Comparison of ENCODE assay signal across 8 cellular contexts in the genomic region with DNA sequence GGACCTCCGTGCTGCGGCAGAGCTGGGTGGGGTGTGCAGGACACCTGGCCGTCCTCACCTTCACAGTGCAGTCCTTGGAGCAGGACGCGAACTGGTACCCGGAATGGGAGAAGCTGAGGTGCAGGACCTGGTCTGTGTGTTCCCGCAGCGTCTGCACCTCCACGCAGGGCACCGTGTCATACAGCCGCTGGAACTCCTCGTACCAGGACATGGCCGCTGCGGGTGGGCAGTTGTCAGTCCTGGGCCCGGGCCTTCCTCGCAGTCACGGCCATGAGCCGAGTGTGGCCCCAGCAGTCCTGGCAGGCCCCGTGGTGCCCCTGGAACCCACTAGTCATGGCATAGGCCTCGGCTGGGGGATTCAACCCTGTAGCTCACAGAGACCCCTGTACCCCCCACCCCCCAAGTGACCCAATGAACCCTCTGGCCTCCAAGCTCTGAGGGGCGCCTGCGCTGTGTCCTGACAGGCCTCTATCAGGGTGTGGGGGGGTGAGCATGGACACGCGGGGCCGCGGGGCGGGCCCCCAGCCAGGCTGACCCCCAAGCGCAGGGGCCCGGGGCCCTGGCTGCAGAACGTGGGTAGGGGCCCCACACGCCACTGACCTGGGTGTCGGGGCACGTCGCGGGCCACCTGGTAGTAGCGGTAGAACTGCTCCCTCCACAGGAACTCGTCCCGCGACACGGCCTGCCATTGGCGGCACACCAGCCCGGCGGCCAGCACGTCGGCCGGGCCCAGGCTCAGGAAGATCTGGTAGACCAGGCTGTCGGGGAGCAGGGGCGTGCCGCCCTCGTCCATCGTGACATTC. TPM values are rescaled to one million over a fixed set of nuclear protein-coding genes. Genes with fewer than 3 reads are reported as not detected.
DNase-seq lines count a peak whose midpoint lies in the region; ATAC-seq and TF ChIP-seq lines count a peak whose summit lies in the region.

No MANE protein-coding gene starts in this region.

- H3K79me2 ChIP-seq in GM23338 (replicated peaks; ENCODE audit: insufficient read depth): 0 out of 2 replicates have a peak, but pooled peaks cover 5% of the 10 kb centered on the region

- no peaks in the 10 kb centered on the region; the same call in 1 of the 2 replicates for H4K20me1 ChIP-seq in GM23338 (replicated peaks; ENCODE audit: insufficient read depth)

- H3K9me3 Mint-ChIP-seq in GM23338 (no peaks in the 10 kb centered on the region), immature natural killer cell (no peaks in the 10 kb centered on the region)

- H3K36me3 ChIP-seq in GM23338 (ENCODE audit: insufficient read depth): no peaks in the 10 kb centered on the region

- peaks cover 10% of the 10 kb centered on the region for H3K27me3 Mint-ChIP-seq in GM23338 (ENCODE audit: insufficient read depth, low read depth, poor library complexity)
- peaks cover 8 to 12% (median 8%) of the 10 kb centered on the region in 3 donors for H3K27me3 Mint-ChIP-seq in immature natural killer cell (ENCODE audit: low read depth in 3 of 3)

- H3K4me1 Mint-ChIP-seq in GM23338 (peaks cover 10% of the 10 kb centered on the region), immature natural killer cell (peaks cover 16 to 27% of the 10 kb centered on the region in 2 donors)

- peak overlapping the region; percentile 88 for H3K4me3 ChIP-seq in GM23338

- peak; percentile 16 for ATAC-seq in GM23338

- peak overlapping the region; percentile 75 for H3K4me3 Mint-ChIP-seq in GM23338
- peak overlapping the region; percentile 71 to 84 (median 77) for H3K4me3 Mint-ChIP-seq in immature natural killer cell

- no peak overlapping the region for H2AFZ ChIP-seq in GM23338

- H3K27ac ChIP-seq in GM23338 (ENCODE audit: low read depth): no peak overlapping the region
- H3K27ac ChIP-seq in angular gyrus (ENCODE audit: low read depth, low read length): peak overlapping the region; percentile 62

- H3F3A ChIP-seq in GM23338 (replicated peaks; ENCODE audit: low read depth): peaks cover 3% of the 10 kb centered on the region; the same call in 1 of the 2 replicates

- H3K4me2 ChIP-seq in GM23338: peak overlapping the region; percentile 84

- DNase-seq in DMS 273 (lab: John Stamatoyannopoulos, UW; ENCODE audit: unreplicated experiment) (peak; percentile 70), DMS 273 treated with DMSO at 0.1 percent for 48 hours (lab: John Stamatoyannopoulos, UW) (no peak), GM23338 (ENCODE audit: low spot score) (peak; percentile 67), M059J (ENCODE audit: low read depth) (peak; percentile 52), immature natural killer cell (no peak), DMS79 treated with DMSO at 0.1 percent for 48 hours (lab: John Stamatoyannopoulos, UW) (no peak)
- peak; percentile 58 for DNase-seq in stimulated activated CD8-positive, alpha-beta memory T cell treated with anti-CD3 and anti-CD28 coated beads, Interleukin-4, amount 100 ng/mL, for 48 hours

- H3K4me1 ChIP-seq in GM23338 (ENCODE audit: insufficient read depth): peaks cover 8% of the 10 kb centered on the region

- H3K9me2 ChIP-seq in GM23338 (ENCODE audit: insufficient read depth): no peaks in the 10 kb centered on the region

- TF ChIP-seq CTCF in GM23338 (conservative IDR thresholded peaks at IDR 0.05; ENCODE audit: low read depth in 2 of 2): no peak

- no peaks in the 10 kb centered on the region for H3K27me3 ChIP-seq in GM23338 (ENCODE audit: insufficient read depth)

- H3K27ac Mint-ChIP-seq in GM23338: no peak overlapping the region
- H3K27ac Mint-ChIP-seq in immature natural killer cell: peak overlapping the region in 5 of 6 donors; percentile 34 to 81 (median 57)

- H3K36me3 Mint-ChIP-seq in GM23338 (ENCODE audit: low read depth) (peaks cover 25% of the 10 kb centered on the region), immature natural killer cell (peaks cover 0 to 5% (median 3%) of the 10 kb centered on the region in 3 donors)

TF ChIP-seq in GM23338, 12 proteins besides CTCF, POLR2A, EP300 and RAD21 (continues in another document):
- TF ChIP-seq EZH2 (IDR thresholded peaks at IDR 0.05; ENCODE audit: low read depth, unreplicated experiment): no peak
- TF ChIP-seq, protein P1, sequence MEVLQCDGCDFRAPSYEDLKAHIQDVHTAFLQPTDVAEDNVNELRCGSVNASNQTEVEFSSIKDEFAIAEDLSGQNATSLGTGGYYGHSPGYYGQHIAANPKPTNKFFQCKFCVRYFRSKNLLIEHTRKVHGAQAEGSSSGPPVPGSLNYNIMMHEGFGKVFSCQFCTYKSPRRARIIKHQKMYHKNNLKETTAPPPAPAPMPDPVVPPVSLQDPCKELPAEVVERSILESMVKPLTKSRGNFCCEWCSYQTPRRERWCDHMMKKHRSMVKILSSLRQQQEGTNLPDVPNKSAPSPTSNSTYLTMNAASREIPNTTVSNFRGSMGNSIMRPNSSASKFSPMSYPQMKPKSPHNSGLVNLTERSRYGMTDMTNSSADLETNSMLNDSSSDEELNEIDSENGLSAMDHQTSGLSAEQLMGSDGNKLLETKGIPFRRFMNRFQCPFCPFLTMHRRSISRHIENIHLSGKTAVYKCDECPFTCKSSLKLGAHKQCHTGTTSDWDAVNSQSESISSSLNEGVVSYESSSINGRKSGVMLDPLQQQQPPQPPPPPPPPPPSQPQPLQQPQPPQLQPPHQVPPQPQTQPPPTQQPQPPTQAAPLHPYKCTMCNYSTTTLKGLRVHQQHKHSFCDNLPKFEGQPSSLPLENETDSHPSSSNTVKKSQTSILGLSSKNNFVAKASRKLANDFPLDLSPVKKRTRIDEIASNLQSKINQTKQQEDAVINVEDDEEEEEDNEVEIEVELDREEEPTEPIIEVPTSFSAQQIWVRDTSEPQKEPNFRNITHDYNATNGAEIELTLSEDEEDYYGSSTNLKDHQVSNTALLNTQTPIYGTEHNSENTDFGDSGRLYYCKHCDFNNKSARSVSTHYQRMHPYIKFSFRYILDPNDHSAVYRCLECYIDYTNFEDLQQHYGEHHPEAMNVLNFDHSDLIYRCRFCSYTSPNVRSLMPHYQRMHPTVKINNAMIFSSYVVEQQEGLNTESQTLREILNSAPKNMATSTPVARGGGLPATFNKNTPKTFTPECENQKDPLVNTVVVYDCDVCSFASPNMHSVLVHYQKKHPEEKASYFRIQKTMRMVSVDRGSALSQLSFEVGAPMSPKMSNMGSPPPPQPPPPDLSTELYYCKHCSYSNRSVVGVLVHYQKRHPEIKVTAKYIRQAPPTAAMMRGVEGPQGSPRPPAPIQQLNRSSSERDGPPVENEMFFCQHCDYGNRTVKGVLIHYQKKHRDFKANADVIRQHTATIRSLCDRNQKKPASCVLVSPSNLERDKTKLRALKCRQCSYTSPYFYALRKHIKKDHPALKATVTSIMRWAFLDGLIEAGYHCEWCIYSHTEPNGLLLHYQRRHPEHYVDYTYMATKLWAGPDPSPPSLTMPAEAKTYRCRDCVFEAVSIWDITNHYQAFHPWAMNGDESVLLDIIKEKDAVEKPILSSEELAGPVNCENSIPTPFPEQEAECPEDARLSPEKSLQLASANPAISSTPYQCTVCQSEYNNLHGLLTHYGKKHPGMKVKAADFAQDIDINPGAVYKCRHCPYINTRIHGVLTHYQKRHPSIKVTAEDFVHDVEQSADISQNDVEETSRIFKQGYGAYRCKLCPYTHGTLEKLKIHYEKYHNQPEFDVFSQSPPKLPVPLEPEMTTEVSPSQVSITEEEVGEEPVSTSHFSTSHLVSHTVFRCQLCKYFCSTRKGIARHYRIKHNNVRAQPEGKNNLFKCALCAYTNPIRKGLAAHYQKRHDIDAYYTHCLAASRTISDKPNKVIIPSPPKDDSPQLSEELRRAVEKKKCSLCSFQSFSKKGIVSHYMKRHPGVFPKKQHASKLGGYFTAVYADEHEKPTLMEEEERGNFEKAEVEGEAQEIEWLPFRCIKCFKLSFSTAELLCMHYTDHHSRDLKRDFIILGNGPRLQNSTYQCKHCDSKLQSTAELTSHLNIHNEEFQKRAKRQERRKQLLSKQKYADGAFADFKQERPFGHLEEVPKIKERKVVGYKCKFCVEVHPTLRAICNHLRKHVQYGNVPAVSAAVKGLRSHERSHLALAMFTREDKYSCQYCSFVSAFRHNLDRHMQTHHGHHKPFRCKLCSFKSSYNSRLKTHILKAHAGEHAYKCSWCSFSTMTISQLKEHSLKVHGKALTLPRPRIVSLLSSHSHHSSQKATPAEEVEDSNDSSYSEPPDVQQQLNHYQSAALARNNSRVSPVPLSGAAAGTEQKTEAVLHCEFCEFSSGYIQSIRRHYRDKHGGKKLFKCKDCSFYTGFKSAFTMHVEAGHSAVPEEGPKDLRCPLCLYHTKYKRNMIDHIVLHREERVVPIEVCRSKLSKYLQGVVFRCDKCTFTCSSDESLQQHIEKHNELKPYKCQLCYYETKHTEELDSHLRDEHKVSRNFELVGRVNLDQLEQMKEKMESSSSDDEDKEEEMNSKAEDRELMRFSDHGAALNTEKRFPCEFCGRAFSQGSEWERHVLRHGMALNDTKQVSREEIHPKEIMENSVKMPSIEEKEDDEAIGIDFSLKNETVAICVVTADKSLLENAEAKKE (CRISPR knock-in tag; IDR thresholded peaks at IDR 0.05): no peak

RNA-seq across cellular contexts. Expression of a gene that starts 1.0 kb away (rescaled TPM):
- 102 and 111 TPM in 2 replicates for total RNA-seq in GM23338 (2014; rRNA removed; shearing (Covaris generic))
- polyA plus RNA-seq in GM23338 (2016; fragmentation: Nextera tagmentation; extraction: Ambion mirVana) (27.0 and 27.9 TPM in 2 replicates), immature natural killer cell (100 to 1,000 TPM; 120 to 211 (median 120) TPM)
- 78.4 and 117 TPM in 2 replicates for total RNA-seq in M059J (2014; rRNA removed; shearing (Covaris generic))

RNA-seq across cellular contexts. Expression of a gene that starts 1.6 kb away (rescaled TPM):
- total RNA-seq in GM23338 (2014; rRNA removed; shearing (Covaris generic)): not detected in 2 replicates
- polyA plus RNA-seq in GM23338 (2016; fragmentation: Nextera tagmentation; extraction: Ambion mirVana) (not detected in 2 replicates), immature natural killer cell (1 to 10 TPM; 1.7 to 5.1 (median 2.1) TPM)
- 0.89 TPM in 1 of 2 replicates, not detected in the other for total RNA-seq in M059J (2014; rRNA removed; shearing (Covaris generic))

RNA-seq across cellular contexts. Expression of a gene that starts 8.6 kb away (rescaled TPM):
- 0.69 and 2.6 TPM in 2 replicates for total RNA-seq in GM23338 (2014; rRNA removed; shearing (Covaris generic))
- 0.39 and 0.68 TPM in 2 replicates for polyA plus RNA-seq in GM23338 (2016; fragmentation: Nextera tagmentation; extraction: Ambion mirVana)
- 1.2 TPM in 1 of 2 replicates, not detected in the other for total RNA-seq in M059J (2014; rRNA removed; shearing (Covaris generic))
- not detected for polyA plus RNA-seq in immature natural killer cell

RNA-seq across cellular contexts. Expression of a gene that starts 33.8 kb away (rescaled TPM):
- 1.9 TPM in 1 of 2 replicates, not detected in the other for total RNA-seq in GM23338 (2014; rRNA removed; shearing (Covaris generic))
- 3.1 and 5.9 TPM in 2 replicates for polyA plus RNA-seq in GM23338 (2016; fragmentation: Nextera tagmentation; extraction: Ambion mirVana)
- total RNA-seq in M059J (2014; rRNA removed; shearing (Covaris generic)): not detected in 2 replicates
- polyA plus RNA-seq in immature natural killer cell: 100 to 1,000 TPM in 2 of 3 donors, 10 to 100 TPM in 1; 93.2 to 201 (median 164) TPM

RNA-seq across cellular contexts. Expression of a gene that starts 39.3 kb away (rescaled TPM):
- not detected in 2 replicates for total RNA-seq in GM23338 (2014; rRNA removed; shearing (Covaris generic))
- polyA plus RNA-seq in GM23338 (2016; fragmentation: Nextera tagmentation; extraction: Ambion mirVana) (0.11 and 0.14 TPM in 2 replicates), immature natural killer cell (not detected)
- total RNA-seq in M059J (2014; rRNA removed; shearing (Covaris generic)): not detected in 2 replicates

Comparison
In these comparisons a context has a peak if more than half of its experiments do, and no peak if none do; other contexts are left out.
1. DNase-seq: peak in DMS 273 (single experiment), GM23338 (single experiment), M059J (single experiment) and stimulated activated CD8-positive, alpha-beta memory T cell treated with anti-CD3 and anti-CD28 coated beads, Interleukin-4, amount 100 ng/mL, for 48 hours (single experiment); none in DMS 273 treated with DMSO at 0.1 percent for 48 hours (single experiment), immature natural killer cell (0 of 3) and DMS79 treated with DMSO at 0.1 percent for 48 hours (single experiment).